18 cellular contexts compared by ENCODE assay signal in genomic region chr11:70066136-70066520, GRCh38. TPM values are rescaled to one million over a fixed set of nuclear protein-coding genes. Genes with fewer than 3 reads are reported as not detected.
"Had no signal": no experiment of that assay in that cellular context is flagged by ENCODE, and none has a peak within 500 bp of the region (broad histone marks: within the 10 kb centered on the region; RNA-seq: fewer than 3 reads in every experiment).

No MANE protein-coding gene starts in this region.

- DNase-seq: activated gamma-delta T cell treated with Interleukin-2 at 50 U/mL for 16 hours; activated T-cell treated with anti-CD3 and anti-CD28 coated beads for 4 hours; brain microvascular endothelial cell; central memory CD4-positive, alpha-beta T cell; esophagus squamous epithelium; gastrocnemius medialis; hippocampal formation; nephron progenitor cell; occipital lobe; retina; stimulated activated CD4-positive, alpha-beta T cell treated with anti-CD3 and anti-CD28 coated beads, Interleukin-4, amount 100 ng/mL, for 24 hours; stimulated activated naive CD4-positive, alpha-beta T cell treated with Interleukin-2 at 50 U/mL for 16 hours; T-helper 9 cell had no signal

- ATAC-seq: activated naive CD4-positive, alpha-beta T cell treated with anti-CD3 and anti-CD28 coated beads, Interleukin-2, amount 50 U/mL, for 72 hours; gastrocnemius medialis had no signal

- H3K27ac ChIP-seq: ascending aorta, brain microvascular endothelial cell, colonic mucosa, esophagus squamous epithelium, gastrocnemius medialis had no signal

- H3K4me3 Mint-ChIP-seq: nephron progenitor cell had no signal

- H3K27ac Mint-ChIP-seq: activated naive CD4-positive, alpha-beta T cell treated with anti-CD3 and anti-CD28 coated beads, Interleukin-2, amount 50 U/mL, for 72 hours; nephron progenitor cell had no signal

- H3K27me3 ChIP-seq: ascending aorta, colonic mucosa had no signal

- H3K36me3 Mint-ChIP-seq: activated naive CD4-positive, alpha-beta T cell treated with anti-CD3 and anti-CD28 coated beads, Interleukin-2, amount 50 U/mL, for 72 hours had no signal

- H3K4me3 ChIP-seq: ascending aorta, colonic mucosa, esophagus squamous epithelium, gastrocnemius medialis had no signal

- H3K9me3 ChIP-seq: ascending aorta, colonic mucosa, esophagus squamous epithelium, gastrocnemius medialis had no signal

- H3K36me3 ChIP-seq: ascending aorta, brain microvascular endothelial cell, colonic mucosa, esophagus squamous epithelium, gastrocnemius medialis had no signal

- H3K4me1 ChIP-seq: ascending aorta, colonic mucosa, gastrocnemius medialis had no signal

- H3K9me3 Mint-ChIP-seq: activated naive CD4-positive, alpha-beta T cell treated with anti-CD3 and anti-CD28 coated beads, Interleukin-2, amount 50 U/mL, for 72 hours; nephron progenitor cell had no signal

RNA-seq across cellular contexts. Expression of gene ANO1, which starts 12.0 kb away (rescaled TPM):
- total RNA-seq: myocyte; T-helper 1 cell treated with Interleukin-12 subunit alpha and Interleukin-12 subunit beta and Interleukin-4 antibody, amounts not matched to agents 30 ng/mL and 1 ng/mL, for 36 hours had no signal
